8 cellular contexts compared by ENCODE assay signal in genomic region chr14:105414456-105415371, GRCh38. TPM values are rescaled to one million over a fixed set of nuclear protein-coding genes. Genes with fewer than 3 reads are reported as not detected.
DNase-seq lines count a peak whose midpoint lies in the region; ATAC-seq, FAIRE-seq and TF ChIP-seq lines count a peak whose summit lies in the region.

No MANE protein-coding gene starts in this region.

- peak; percentile 91 for FAIRE-seq in GM12891 (lab: Jason Lieb, UNC)

- no peaks in the 10 kb centered on the region for H3K9me3 ChIP-seq in OCI-LY3 (ENCODE audit: insufficient read depth, low read length)

- H3K9me3 Mint-ChIP-seq in nephron, result no peaks in the 10 kb centered on the region
- no peaks in the 10 kb centered on the region for H3K9me3 Mint-ChIP-seq in stimulated activated naive CD8-positive, alpha-beta T cell treated with anti-CD3 and anti-CD28 coated beads, Interleukin-15, Interleukin-2, amounts not matched to agents 100 ng/mL and 50 ng/mL, for 24 hours

- H2AFZ ChIP-seq in OCI-LY3 (ENCODE audit: low read depth, low read length), result peak overlapping the region; percentile 84

- peaks cover 2% of the 10 kb centered on the region for H3K36me3 ChIP-seq in OCI-LY3 (replicated peaks; ENCODE audit: low read depth, low read length)

- peaks cover 10% of the 10 kb centered on the region for H3K79me2 ChIP-seq in OCI-LY3 (ENCODE audit: low read length)

- H3K4me1 Mint-ChIP-seq in nephron, result peaks cover 18% of the 10 kb centered on the region
- H3K4me1 Mint-ChIP-seq in stimulated activated naive CD8-positive, alpha-beta T cell treated with anti-CD3 and anti-CD28 coated beads, Interleukin-15, Interleukin-2, amounts not matched to agents 100 ng/mL and 50 ng/mL, for 24 hours (ENCODE audit: low read depth), result peaks cover 8% of the 10 kb centered on the region

- peaks cover 19% of the 10 kb centered on the region; the same call in 1 of the 2 replicates for H3K4me1 ChIP-seq in OCI-LY3 (ENCODE audit: low read length)

- H3K4me3 ChIP-seq in OCI-LY3 (ENCODE audit: low read length) (peak overlapping the region; percentile 75), foreskin fibroblast (ENCODE audit: low read depth in 1 of 2, low read length in 2 of 2) (peak overlapping the region; percentile 33 to 49)

- no peaks in the 10 kb centered on the region for H4K20me1 ChIP-seq in OCI-LY3 (ENCODE audit: insufficient read depth, low read length)

- H3K36me3 Mint-ChIP-seq in nephron (ENCODE audit: low read depth), result no peaks in the 10 kb centered on the region
- no peaks in the 10 kb centered on the region for H3K36me3 Mint-ChIP-seq in stimulated activated naive CD8-positive, alpha-beta T cell treated with anti-CD3 and anti-CD28 coated beads, Interleukin-15, Interleukin-2, amounts not matched to agents 100 ng/mL and 50 ng/mL, for 24 hours (ENCODE audit: low read depth)

- H3K27ac ChIP-seq in OCI-LY3 (ENCODE audit: low read length), result peak overlapping the region; percentile 2; the same call in 1 of the 2 replicates

- TF ChIP-seq POLR2A in GM12891 (IDR thresholded peaks at IDR 0.05; ENCODE audit: low read depth, low read length), result no peak

- H3K27me3 ChIP-seq in OCI-LY3 (ENCODE audit: low read depth, low read length), result no peaks in the 10 kb centered on the region

- peak overlapping the region; percentile 58 to 93 (median 69) for H3K27ac Mint-ChIP-seq in nephron
- H3K27ac Mint-ChIP-seq in stimulated activated naive CD8-positive, alpha-beta T cell treated with anti-CD3 and anti-CD28 coated beads, Interleukin-15, Interleukin-2, amounts not matched to agents 100 ng/mL and 50 ng/mL, for 24 hours, result no peak overlapping the region

- TF ChIP-seq CTCF in OCI-LY3 (IDR thresholded peaks at IDR 0.05; ENCODE audit: low read depth, low read length), result peak; percentile 55
- TF ChIP-seq CTCF in foreskin fibroblast (IDR thresholded peaks at IDR 0.05; ENCODE audit: low read depth, low read length), result peak; percentile 38
- TF ChIP-seq CTCF in nephron (IDR thresholded peaks at IDR 0.05; ENCODE audit: unreplicated experiment in 3 of 3), result peak; percentile 78 to 84 (median 81)

- peak; percentile 86 for DNase-seq in GM12891 (ENCODE audit: insufficient read length, low spot score)
- peak; percentile 41 for DNase-seq in activated effector memory CD4-positive, alpha-beta T cell treated with Interleukin-2 at 50 U/mL for 16 hours
- DNase-seq in foreskin fibroblast, result peak; percentile 73 to 92

- H3K27me3 Mint-ChIP-seq in nephron (ENCODE audit: low read depth), result peaks cover 30% of the 10 kb centered on the region
- peaks cover 26% of the 10 kb centered on the region for H3K27me3 Mint-ChIP-seq in stimulated activated naive CD8-positive, alpha-beta T cell treated with anti-CD3 and anti-CD28 coated beads, Interleukin-15, Interleukin-2, amounts not matched to agents 100 ng/mL and 50 ng/mL, for 24 hours

- ATAC-seq in HG03342 (IDR thresholded peaks at IDR 0.05; ENCODE audit: unreplicated experiment) (peak; percentile 57), HG03565 (IDR thresholded peaks at IDR 0.05; ENCODE audit: unreplicated experiment) (no peak)

- peak overlapping the region; percentile 72 for H3K9ac ChIP-seq in OCI-LY3 (ENCODE audit: low read length)

- H3K4me3 Mint-ChIP-seq in nephron, result peak overlapping the region; percentile 82 to 90 (median 84)
- peak overlapping the region; percentile 74 for H3K4me3 Mint-ChIP-seq in stimulated activated naive CD8-positive, alpha-beta T cell treated with anti-CD3 and anti-CD28 coated beads, Interleukin-15, Interleukin-2, amounts not matched to agents 100 ng/mL and 50 ng/mL, for 24 hours

- peak overlapping the region; percentile 97 for H3K4me2 ChIP-seq in OCI-LY3 (ENCODE audit: low read length)

TF ChIP-seq in GM12891, 5 proteins besides CTCF, POLR2A, EP300 and RAD21:
- no peak for TF ChIP-seq SPI1 (IDR thresholded peaks at IDR 0.05; ENCODE audit: low read depth, low read length)
- TF ChIP-seq TAF1 (IDR thresholded peaks at IDR 0.05; ENCODE audit: low read depth, low read length), result no peak

RNA-seq across cellular contexts. Expression of gene MTA1, which starts 4.9 kb away (rescaled TPM):
- 64.5 TPM for polyA plus RNA-seq in GM12891 (2012; ENCODE audit: low read depth, missing spikeins)

RNA-seq across cellular contexts. Expression of gene TEX22, which starts 16.4 kb away (rescaled TPM):
- 0.32 TPM for polyA plus RNA-seq in GM12891 (2012; ENCODE audit: low read depth, missing spikeins)

RNA-seq across cellular contexts. Expression of gene CRIP2, which starts 59.9 kb away (rescaled TPM):
- polyA plus RNA-seq in GM12891 (2012; ENCODE audit: low read depth, missing spikeins), result 0.68 TPM
